ENCODE assay signal across 19 cellular contexts in the genomic region with DNA sequence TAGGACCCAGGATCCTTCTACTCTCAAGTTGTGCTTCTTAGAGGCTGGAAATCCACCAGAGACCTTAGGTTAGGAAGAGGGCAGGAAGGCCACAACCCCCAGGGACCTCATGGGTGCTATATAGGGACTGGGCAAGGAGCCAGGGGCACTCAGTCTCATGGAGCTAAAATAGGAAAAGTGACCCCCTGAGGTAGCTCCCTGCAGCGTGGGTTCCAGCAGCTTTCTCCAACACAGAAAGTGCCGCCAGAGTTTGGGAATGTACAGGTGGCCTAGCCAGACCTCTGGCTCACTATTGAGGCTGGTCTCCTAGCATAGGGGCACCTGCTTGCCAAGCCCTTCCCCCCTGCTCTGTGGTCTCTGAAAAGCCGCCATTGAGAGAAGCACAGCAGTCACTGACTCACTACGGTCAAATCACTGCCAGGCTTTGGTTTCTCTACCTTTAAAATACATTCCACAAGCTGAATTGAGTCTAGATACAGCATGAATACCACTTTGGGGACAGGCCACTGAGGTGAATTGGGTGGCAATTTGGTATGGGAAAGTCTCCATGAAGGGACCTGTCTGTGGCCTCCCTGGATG.
"Had no signal": no experiment of that assay in that cellular context is flagged by ENCODE, and none has a peak within 500 bp of the region (broad histone marks: within the 10 kb centered on the region; RNA-seq: fewer than 3 reads in every experiment).

No MANE protein-coding gene starts in this region.

- H3K36me3 ChIP-seq: breast epithelium, stomach had no signal

- ATAC-seq: activated CD8-positive, alpha-beta T cell treated with anti-CD3 and anti-CD28 coated beads, Interleukin-2, amount 10 ng/mL, durations not matched to agents 7 days and 5 days; activated T-cell treated with anti-CD3 and anti-CD28 coated beads, Interleukin-2, amount 50 U/mL, for 4 hours; mucosa of descending colon had no signal

- DNase-seq: activated CD4-positive, alpha-beta T cell treated with anti-CD3 and anti-CD28 coated beads for 48 hours; activated CD4-positive, CD25-positive, alpha-beta regulatory T cell; activated CD8-positive, alpha-beta memory T cell treated with anti-CD3 and anti-CD28 coated beads, Interleukin-2, amount 50 U/mL, for 4 hours; activated CD8-positive, alpha-beta T cell treated with anti-CD3 and anti-CD28 coated beads, Interleukin-2, amount 10 ng/mL, durations not matched to agents 7 days and 5 days; activated naive CD4-positive, alpha-beta T cell treated with anti-CD3 and anti-CD28 coated beads for 36 hours; activated T-cell treated with anti-CD3 and anti-CD28 coated beads, Interleukin-2, amount 50 U/mL, for 4 hours; erythroblast; foreskin melanocyte; glutamatergic neuron; hippocampal formation; mammary epithelial cell; mucosa of descending colon; naive B cell; stimulated activated CD4-positive, alpha-beta T cell treated with anti-CD3 and anti-CD28 coated beads, Interleukin-2, amount 100 ng/mL, for 24 hours; stomach; T1000; trophoblast cell had no signal

- H3K4me3 ChIP-seq: breast epithelium, coronary artery, mucosa of descending colon, stomach had no signal

- H3K4me1 ChIP-seq: breast epithelium, stomach had no signal

- H3K27ac ChIP-seq: breast epithelium, coronary artery, stomach had no signal
